In genomic region chr7:137462074-137462715, GRCh38 we compare ENCODE assay signal across 21 cellular contexts.
DNase-seq lines count a peak whose midpoint lies in the region; ATAC-seq and TF ChIP-seq lines count a peak whose summit lies in the region.
"Had no signal": no experiment of that assay in that cellular context is flagged by ENCODE, and none has a peak within 500 bp of the region (broad histone marks: within the 10 kb centered on the region; RNA-seq: fewer than 3 reads in every experiment).

No MANE protein-coding gene starts in this region.

- peaks cover 23% of the 10 kb centered on the region for H3K36me3 ChIP-seq in skeletal muscle satellite cell (ENCODE audit: insufficient read depth, low read length)
- H3K36me3 ChIP-seq: BLaER1, esophagus squamous epithelium, spleen, suprapubic skin had no signal

- H3K4me2 ChIP-seq in skeletal muscle satellite cell (ENCODE audit: low read length), result peak overlapping the region; percentile 62
- H3K4me2 ChIP-seq: BLaER1 had no signal

- no peaks in the 10 kb centered on the region; the same call in 1 of the 2 replicates for H3K27me3 Mint-ChIP-seq in HFFc6 (ENCODE audit: insufficient read depth)

- peak overlapping the region; percentile 34 for H3K9ac ChIP-seq in skeletal muscle satellite cell (ENCODE audit: low read depth, low read length)
- H3K9ac ChIP-seq: BLaER1 had no signal

- H3K36me3 Mint-ChIP-seq in HFFc6 (ENCODE audit: low read depth), result peaks cover 12% of the 10 kb centered on the region
- H3K36me3 Mint-ChIP-seq: activated naive CD4-positive, alpha-beta T cell treated with anti-CD3 and anti-CD28 coated beads, Interleukin-2, amount 50 U/mL, for 72 hours had no signal

- H3K4me1 ChIP-seq in skeletal muscle satellite cell (ENCODE audit: control insufficient read depth, insufficient read depth, low read length), result peaks cover 16% of the 10 kb centered on the region
- H3K4me1 ChIP-seq: BLaER1, spleen had no signal

- no peak for ATAC-seq in GM18909 (IDR thresholded peaks at IDR 0.05; ENCODE audit: poor library complexity, unreplicated experiment)

- no peak for TF ChIP-seq CTCF in HFFc6 (IDR thresholded peaks at IDR 0.05)
- no peak for TF ChIP-seq CTCF in fibroblast of mammary gland (conservative IDR thresholded peaks at IDR 0.05; ENCODE audit: control insufficient read depth, insufficient read depth, low read depth, low read length)

- no peaks in the 10 kb centered on the region for H3K27me3 ChIP-seq in skeletal muscle satellite cell (ENCODE audit: control insufficient read depth, insufficient read depth, low read length)
- H3K27me3 ChIP-seq: BLaER1, esophagus squamous epithelium, spleen, suprapubic skin had no signal

- peak overlapping the region; percentile 52 for H3K4me3 Mint-ChIP-seq in HFFc6
- H3K4me3 Mint-ChIP-seq: activated CD4-positive, alpha-beta memory T cell treated with anti-CD3 and anti-CD28 coated beads, Interleukin-2, amount 10 ng/mL, durations not matched to agents 7 days and 5 days; nephron had no signal

- peaks cover 9% of the 10 kb centered on the region for H3K9me3 Mint-ChIP-seq in HFFc6
- H3K9me3 Mint-ChIP-seq: activated CD4-positive, alpha-beta memory T cell treated with anti-CD3 and anti-CD28 coated beads, Interleukin-2, amount 10 ng/mL, durations not matched to agents 7 days and 5 days; activated naive CD4-positive, alpha-beta T cell treated with anti-CD3 and anti-CD28 coated beads, Interleukin-2, amount 50 U/mL, for 72 hours; nephron had no signal

- H3K4me1 Mint-ChIP-seq in HFFc6 (ENCODE audit: low read depth), result peaks cover 35% of the 10 kb centered on the region
- H3K4me1 Mint-ChIP-seq: activated CD4-positive, alpha-beta memory T cell treated with anti-CD3 and anti-CD28 coated beads, Interleukin-2, amount 10 ng/mL, durations not matched to agents 7 days and 5 days; nephron had no signal

- peak overlapping the region; percentile 75 for H3K27ac Mint-ChIP-seq in HFFc6
- H3K27ac Mint-ChIP-seq: activated CD4-positive, alpha-beta memory T cell treated with anti-CD3 and anti-CD28 coated beads, Interleukin-2, amount 10 ng/mL, durations not matched to agents 7 days and 5 days; activated naive CD4-positive, alpha-beta T cell treated with anti-CD3 and anti-CD28 coated beads, Interleukin-2, amount 50 U/mL, for 72 hours; nephron had no signal

- no peak overlapping the region for H3K4me3 ChIP-seq in fibroblast of mammary gland (ENCODE audit: control insufficient read depth, low read depth, low read length)
- H3K4me3 ChIP-seq in skeletal muscle satellite cell (ENCODE audit: low read length), result peak overlapping the region; percentile 4
- H3K4me3 ChIP-seq: BLaER1, esophagus squamous epithelium, spleen, suprapubic skin had no signal

- H3K9me3 ChIP-seq in skeletal muscle satellite cell (replicated peaks; ENCODE audit: low read length), result no peaks in the 10 kb centered on the region
- H3K9me3 ChIP-seq: BLaER1, esophagus squamous epithelium, spleen, suprapubic skin had no signal

- DNase-seq in HFFc6, result peak; percentile 41
- DNase-seq in amniotic stem cell (lab: John Stamatoyannopoulos, UW), result peak; percentile 7
- peak; percentile 69 for DNase-seq in fibroblast of mammary gland (ENCODE audit: low read depth)
- DNase-seq in NCI-H2081 (lab: John Stamatoyannopoulos, UW), result no peak
- DNase-seq in AG08396 (ENCODE audit: low spot score), result no peak
- DNase-seq in middle frontal gyrus (ENCODE audit: extremely low spot score, low spot score), result no peak
- DNase-seq: activated CD4-positive, alpha-beta memory T cell treated with anti-CD3 and anti-CD28 coated beads, Interleukin-2, amount 10 ng/mL, durations not matched to agents 7 days and 5 days; activated T-cell treated with anti-CD3 and anti-CD28 coated beads, Interleukin-2, amount 50 U/mL, for 48 hours; esophagus squamous epithelium; kidney glomerular epithelial cell; NCI-H1048; NCI-H2107; NCI-H526; SHP77; spleen had no signal

Comparison
In these comparisons a context has a peak if more than half of its experiments do, and no peak if none do; other contexts are left out.
1. DNase-seq: peak in HFFc6 (single experiment), amniotic stem cell (single experiment) and fibroblast of mammary gland (single experiment); none in NCI-H2081 (0 of 2), AG08396 (single experiment) and middle frontal gyrus (single experiment).